8 cellular contexts compared by ENCODE assay signal in genomic region chr14:70013269-70013873, GRCh38.
A peak's percentile ranks its signal among the peaks of the same experiment; 100 is the strongest.
DNase-seq lines count a peak whose midpoint lies in the region; ATAC-seq and TF ChIP-seq lines count a peak whose summit lies in the region.

No MANE protein-coding gene starts in this region.

- H3K27me3 ChIP-seq in BJ (ENCODE audit: control insufficient read depth, insufficient read depth, low read length): no peaks in the 10 kb centered on the region; the same call in 1 of the 2 replicates
- H3K27me3 ChIP-seq in right atrium auricular region: no peaks in the 10 kb centered on the region

- no peaks in the 10 kb centered on the region for H3K36me3 Mint-ChIP-seq in T-helper 2 cell treated with Interferon-gamma antibody and Interleukin-4, amounts not matched to agents 5 μg/mL and 100 μg/mL, for 36 hours (ENCODE audit: low read depth)

- no peaks in the 10 kb centered on the region for H3K9me3 ChIP-seq in right atrium auricular region

- no peaks in the 10 kb centered on the region for H3K9me3 Mint-ChIP-seq in T-helper 2 cell treated with Interferon-gamma antibody and Interleukin-4, amounts not matched to agents 5 μg/mL and 100 μg/mL, for 36 hours

- H3K27ac Mint-ChIP-seq in T-helper 2 cell treated with Interferon-gamma antibody and Interleukin-4, amounts not matched to agents 5 μg/mL and 100 μg/mL, for 36 hours: no peak overlapping the region

- TF ChIP-seq CTCF in BJ (IDR thresholded peaks at IDR 0.05; ENCODE audit: insufficient read depth, low read depth, low read length): peak; percentile 60
- peak; percentile 76 for TF ChIP-seq CTCF in GM13977 (IDR thresholded peaks at IDR 0.05; ENCODE audit: extremely low read depth, insufficient read depth, missing control alignments)
- peak; percentile 31 to 61 for TF ChIP-seq CTCF in right atrium auricular region (IDR thresholded peaks at IDR 0.05)

- H3K36me3 ChIP-seq in BJ (ENCODE audit: control insufficient read depth, insufficient read depth, low read length): no peaks in the 10 kb centered on the region
- no peaks in the 10 kb centered on the region for H3K36me3 ChIP-seq in right atrium auricular region

- DNase-seq in BJ (ENCODE audit: low read depth) (no peak), GM13977 (ENCODE audit: low spot score) (peak; percentile 47), right atrium auricular region (ENCODE audit: low spot score) (no peak)
- DNase-seq in T-helper 2 cell treated with Interferon-gamma antibody and Interleukin-4, amounts not matched to agents 5 μg/mL and 100 μg/mL, for 36 hours (ENCODE audit: low spot score): peak; percentile 8
- DNase-seq in stimulated activated CD4-positive, alpha-beta T cell treated with anti-CD3 and anti-CD28 coated beads, TNF-alpha, amount 100 ng/mL, for 48 hours (ENCODE audit: low read depth in 3 of 3): peak in 2 of 3 donors; percentile 20 to 30

- peaks cover 0 to 3% of the 10 kb centered on the region in 2 donors for H3K4me1 ChIP-seq in right atrium auricular region

- in situ Hi-C loops in GM13977 (cut with MboI; ENCODE audit: low pct_unique_long_range_greater_than_20kb, low sequenced_read_pairs, unreplicated experiment): no loop called here

- H3K4me3 ChIP-seq in BJ (ENCODE audit: low read depth, low read length) (no peak overlapping the region), right atrium auricular region (no peak overlapping the region)

- no peaks in the 10 kb centered on the region for H3K27me3 Mint-ChIP-seq in T-helper 2 cell treated with Interferon-gamma antibody and Interleukin-4, amounts not matched to agents 5 μg/mL and 100 μg/mL, for 36 hours (ENCODE audit: low read depth)

- no peak for ATAC-seq in HG03457 (IDR thresholded peaks at IDR 0.05; ENCODE audit: unreplicated experiment)
- ATAC-seq in GM21825 (IDR thresholded peaks at IDR 0.05; ENCODE audit: unreplicated experiment): no peak
- no peak for ATAC-seq in HG02885 (IDR thresholded peaks at IDR 0.05; ENCODE audit: poor library complexity, unreplicated experiment)

- peaks cover 4% of the 10 kb centered on the region for H3K4me1 Mint-ChIP-seq in T-helper 2 cell treated with Interferon-gamma antibody and Interleukin-4, amounts not matched to agents 5 μg/mL and 100 μg/mL, for 36 hours (ENCODE audit: low read depth)

- POLR2A ChIA-PET in BJ (lab: Charles Lee): interaction anchor here (0.6 kb wide), 1 partner anchor 12 kb away, joined by 4 read pairs; no protein-coding TSS in a partner anchor

- no peak overlapping the region for H3K27ac ChIP-seq in right atrium auricular region

- no peak overlapping the region for H3K4me3 Mint-ChIP-seq in T-helper 2 cell treated with Interferon-gamma antibody and Interleukin-4, amounts not matched to agents 5 μg/mL and 100 μg/mL, for 36 hours

- CTCF ChIA-PET in BJ (lab: Yijun Ruan, JAX): interaction anchor here (0.6 to 1.4 kb wide), 7 partner anchors 11 to 200 kb away, joined by 3 to 6 read pairs (median 3); no protein-coding TSS in a partner anchor

Comparison
In these comparisons a context has a peak if more than half of its experiments do, and no peak if none do; other contexts are left out.
1. DNase-seq: peak in GM13977 (single experiment), T-helper 2 cell treated with Interferon-gamma antibody and Interleukin-4, amounts not matched to agents 5 μg/mL and 100 μg/mL, for 36 hours (single experiment) and stimulated activated CD4-positive, alpha-beta T cell treated with anti-CD3 and anti-CD28 coated beads, TNF-alpha, amount 100 ng/mL, for 48 hours (2 of 3); none in BJ (single experiment) and right atrium auricular region (single experiment).
2. Peak in every context shown above with its lines, with median percentiles within 50 percentile points of each other: CTCF ChIP-seq.